ENCODE assay signal across 27 cellular contexts in genomic region chr4:131347816-131348215, GRCh38.
DNase-seq lines count a peak whose midpoint lies in the region; ATAC-seq, FAIRE-seq and TF ChIP-seq lines count a peak whose summit lies in the region.
"Had no signal": no experiment of that assay in that cellular context is flagged by ENCODE, and none has a peak within 500 bp of the region (broad histone marks: within the 10 kb centered on the region; RNA-seq: fewer than 3 reads in every experiment).

No MANE protein-coding gene starts in this region.

- no peak overlapping the region for H3K4me3 Mint-ChIP-seq in GM23338
- H3K4me3 Mint-ChIP-seq: CD4-positive, CD25-positive, alpha-beta regulatory T cell; IgD-negative memory B cell had no signal

- H3K36me3 Mint-ChIP-seq in GM23338 (ENCODE audit: low read depth): peaks cover 15% of the 10 kb centered on the region; the same call in 2 of the 3 replicates
- H3K36me3 Mint-ChIP-seq: CD4-positive, CD25-positive, alpha-beta regulatory T cell; IgD-negative memory B cell had no signal

- no peaks in the 10 kb centered on the region for H3F3A ChIP-seq in GM23338 (replicated peaks; ENCODE audit: low read depth)

- H3K9me2 ChIP-seq in GM23338 (ENCODE audit: insufficient read depth) (no peaks in the 10 kb centered on the region), OCI-LY7 (ENCODE audit: insufficient read depth, low read length) (0 out of 2 replicates have a peak, but pooled peaks cover 6% of the 10 kb centered on the region)

- DNase-seq in GM12865 (ENCODE audit: low read depth): no peak
- DNase-seq in GM23338 (ENCODE audit: low spot score): no peak
- no peak for DNase-seq in OCI-LY7 (ENCODE audit: low spot score)
- no peak for DNase-seq in right lobe of liver
- DNase-seq in frontal cortex (ENCODE audit: low spot score in 2 of 2): no peak
- DNase-seq in NCI-H524 treated with DMSO at 0.1 percent for 48 hours (lab: John Stamatoyannopoulos, UW): no peak
- DNase-seq: CD4-positive, CD25-positive, alpha-beta regulatory T cell; DMS153; DND-41; GOT3; HCEC 1CT; NCI-H1092 treated with DMSO at 0.1 percent for 48 hours; NCI-H1436; NCI-H187; NCI-H2081 treated with DMSO at 0.1 percent for 48 hours; NCI-H2171 treated with DMSO at 0.1 percent for 48 hours; NCI-H345; NCI-H510A treated with DMSO at 0.1 percent for 48 hours; NCI-H748 treated with DMSO at 0.1 percent for 48 hours; SHP77 had no signal

- H2AFZ ChIP-seq in GM23338 (no peak overlapping the region), KMS-11 (ENCODE audit: low read depth) (peak overlapping the region; percentile 19; the same call in 1 of the 2 replicates), OCI-LY7 (ENCODE audit: low read length) (peak overlapping the region; percentile 28; the same call in 1 of the 2 replicates)

- H3K9me3 ChIP-seq in OCI-LY7 (ENCODE audit: low read length) (no peaks in the 10 kb centered on the region), right lobe of liver (no peaks in the 10 kb centered on the region)
- H3K9me3 ChIP-seq: BLaER1 had no signal

- H3K27ac ChIP-seq in GM23338 (ENCODE audit: low read depth) (no peak overlapping the region), KMS-11 (0 out of 2 replicates have a peak overlapping the region, but pooled peaks have one; percentile 0), OCI-LY7 (ENCODE audit: low read depth, low read length, poor library complexity, severe bottlenecking) (no peak overlapping the region), right lobe of liver (no peak overlapping the region)
- H3K27ac ChIP-seq: BLaER1, HL-60, RWPE1 had no signal

- H4K20me1 ChIP-seq in GM23338 (replicated peaks; ENCODE audit: insufficient read depth) (no peaks in the 10 kb centered on the region), KMS-11 (ENCODE audit: insufficient read depth) (no peaks in the 10 kb centered on the region), OCI-LY7 (ENCODE audit: insufficient read depth, low read length) (no peaks in the 10 kb centered on the region)
- H4K20me1 ChIP-seq: BLaER1 had no signal

- TF ChIP-seq CTCF in GM12865 (IDR thresholded peaks at IDR 0.05; ENCODE audit: insufficient read depth, low read depth, low read length, missing control alignments) (no peak), GM23338 (conservative IDR thresholded peaks at IDR 0.05; ENCODE audit: low read depth in 2 of 2) (no peak), KMS-11 (conservative IDR thresholded peaks at IDR 0.05; ENCODE audit: low read depth, low read length) (no peak), OCI-LY7 (conservative IDR thresholded peaks at IDR 0.05; ENCODE audit: low read length) (no peak), right lobe of liver (IDR thresholded peaks at IDR 0.05) (no peak)

- H3K4me3 ChIP-seq in GM12865 (ENCODE audit: low read depth, low read length) (peak overlapping the region; percentile 32; the same call in 1 of the 2 replicates), GM23338 (no peak overlapping the region), KMS-11 (IDR thresholded peaks at IDR 0.05; ENCODE audit: insufficient read depth, low read depth, low read length) (no peak overlapping the region), OCI-LY7 (ENCODE audit: low read depth, low read length, poor library complexity, severe bottlenecking) (no peak overlapping the region), right lobe of liver (no peak overlapping the region)
- H3K4me3 ChIP-seq: BLaER1 had no signal

- H3K27ac Mint-ChIP-seq in GM23338: no peak overlapping the region; the same call in 1 of the 2 replicates
- H3K27ac Mint-ChIP-seq: CD4-positive, CD25-positive, alpha-beta regulatory T cell; IgD-negative memory B cell had no signal

- no TSS peak for BruUV-seq in OCI-LY7 (replicated peaks; lab: Mats Ljungman, UMichigan)

- H3K9ac ChIP-seq in KMS-11: no peak overlapping the region
- H3K9ac ChIP-seq: BLaER1 had no signal

- H3K36me3 ChIP-seq in GM23338 (ENCODE audit: insufficient read depth) (no peaks in the 10 kb centered on the region), KMS-11 (ENCODE audit: insufficient read depth) (no peaks in the 10 kb centered on the region), OCI-LY7 (ENCODE audit: insufficient read depth, low read length) (no peaks in the 10 kb centered on the region), right lobe of liver (no peaks in the 10 kb centered on the region)
- H3K36me3 ChIP-seq: BLaER1 had no signal

- H3K27me3 Mint-ChIP-seq in GM23338 (ENCODE audit: insufficient read depth, low read depth, poor library complexity): no peaks in the 10 kb centered on the region
- H3K27me3 Mint-ChIP-seq: CD4-positive, CD25-positive, alpha-beta regulatory T cell; IgD-negative memory B cell had no signal

- H3K4me2 ChIP-seq in GM23338 (peak overlapping the region; percentile 63; the same call in 1 of the 2 replicates), KMS-11 (peak overlapping the region; percentile 53; the same call in 1 of the 2 replicates), OCI-LY7 (ENCODE audit: low read length) (peak overlapping the region; percentile 23; the same call in 1 of the 2 replicates)
- H3K4me2 ChIP-seq: BLaER1 had no signal

- H3K4me1 ChIP-seq in GM23338 (ENCODE audit: insufficient read depth) (peaks cover 27% of the 10 kb centered on the region), KMS-11 (ENCODE audit: low read depth, poor library complexity, severe bottlenecking) (peaks cover 26% of the 10 kb centered on the region), OCI-LY7 (ENCODE audit: insufficient read depth, low read length, poor library complexity, severe bottlenecking) (no peaks in the 10 kb centered on the region), right lobe of liver (no peaks in the 10 kb centered on the region)
- H3K4me1 ChIP-seq: BLaER1 had no signal

- peaks cover 14% of the 10 kb centered on the region for H3K9me3 Mint-ChIP-seq in GM23338

- H3K79me2 ChIP-seq in GM23338 (replicated peaks; ENCODE audit: insufficient read depth) (no peaks in the 10 kb centered on the region), KMS-11 (ENCODE audit: insufficient read depth, low read depth) (no peaks in the 10 kb centered on the region), OCI-LY7 (ENCODE audit: insufficient read depth, low read depth, low read length) (no peaks in the 10 kb centered on the region)

- no peak for ATAC-seq in GM23338
- ATAC-seq in right lobe of liver: no peak
- no peak for ATAC-seq in GM18502 (IDR thresholded peaks at IDR 0.05; ENCODE audit: poor library complexity, unreplicated experiment)
- ATAC-seq: Panc1 had no signal

- POLR2A ChIA-PET in OCI-LY7 (lab: Charles Lee): interaction anchor here (1.3 kb wide), 1 partner anchor 16 kb away, joined by 3 read pairs; no protein-coding TSS in a partner anchor

- CTCF ChIA-PET in OCI-LY7 (lab: Charles Lee; ENCODE audit: unreplicated experiment): no interaction called here

- WGBS in right lobe of liver (ENCODE audit: insufficient coverage, low coverage, low lambda C conversion rate, missing lambda C conversion rate): 19% methylated on average over 2 of the region's 2 CpGs

- TF ChIP-seq POLR2A in right lobe of liver (IDR thresholded peaks at IDR 0.05): no peak

- peaks cover 31% of the 10 kb centered on the region for H3K4me1 Mint-ChIP-seq in GM23338
- H3K4me1 Mint-ChIP-seq: CD4-positive, CD25-positive, alpha-beta regulatory T cell; IgD-negative memory B cell had no signal

- intact Hi-C loops in OCI-LY7 (cut with micrococcal nuclease; ENCODE audit: unreplicated experiment) (no loop called here), right lobe of liver (cut with DNase I) (no loop called here)

- H3K27me3 ChIP-seq in GM23338 (ENCODE audit: insufficient read depth) (no peaks in the 10 kb centered on the region), KMS-11 (ENCODE audit: insufficient read depth, low read depth) (no peaks in the 10 kb centered on the region), right lobe of liver (no peaks in the 10 kb centered on the region)
- H3K27me3 ChIP-seq: BLaER1 had no signal

- no peak for FAIRE-seq in frontal cortex (lab: Jason Lieb, UNC)

TF ChIP-seq in GM23338, 12 proteins besides CTCF, POLR2A, EP300 and RAD21 (continues in another document):
- no peak for TF ChIP-seq POLR2AphosphoS5 (IDR thresholded peaks at IDR 0.05; ENCODE audit: low read depth)
- no peak for TF ChIP-seq EZH2phosphoT487 (IDR thresholded peaks at IDR 0.05; ENCODE audit: unreplicated experiment)
- TF ChIP-seq CREB1 (CRISPR knock-in tag; IDR thresholded peaks at IDR 0.05; ENCODE audit: low read depth): no peak
- TF ChIP-seq EZH2 (IDR thresholded peaks at IDR 0.05; ENCODE audit: low read depth, unreplicated experiment): no peak
- no peak for TF ChIP-seq ETS1 (IDR thresholded peaks at IDR 0.05)
- no peak for TF ChIP-seq REST (IDR thresholded peaks at IDR 0.05; ENCODE audit: unreplicated experiment)
